In the genomic region with DNA sequence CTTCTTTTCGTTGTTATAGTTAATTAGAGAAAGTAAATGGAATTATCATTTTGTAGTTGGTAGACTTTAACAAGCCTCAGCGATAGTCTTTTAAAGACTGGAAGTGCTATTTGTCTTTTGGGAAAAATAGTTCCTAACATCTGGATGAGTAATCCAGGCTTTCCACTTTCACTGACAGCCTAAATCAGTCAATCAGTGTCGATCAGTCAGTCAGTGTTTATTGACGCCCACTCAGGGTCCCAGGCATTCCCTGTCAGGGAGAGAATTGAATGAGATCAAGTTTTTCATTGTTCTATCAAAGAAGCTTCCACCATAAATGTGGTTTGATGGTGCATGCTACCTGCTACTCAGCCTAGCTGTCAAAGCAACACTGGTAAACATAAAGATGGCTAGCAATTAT, we compare ENCODE assay signal across 12 cellular contexts. TPM values are rescaled to one million over a fixed set of nuclear protein-coding genes. Genes with fewer than 3 reads are reported as not detected.
DNase-seq lines count a peak whose midpoint lies in the region; ATAC-seq and TF ChIP-seq lines count a peak whose summit lies in the region.
"Had no signal": no experiment of that assay in that cellular context is flagged by ENCODE, and none has a peak within 500 bp of the region (broad histone marks: within the 10 kb centered on the region; RNA-seq: fewer than 3 reads in every experiment).

No MANE protein-coding gene starts in this region.

- H3K9me2 ChIP-seq in SK-N-SH: no peaks in the 10 kb centered on the region

- 43% methylated on average over 4 of the region's 4 CpGs for WGBS in SK-N-SH (ENCODE audit: low lambda C conversion rate)
- WGBS in tibial nerve, 2 donors: 25 to 30% methylated on average over 4 of the region's 4 CpGs

- H3K9me3 Mint-ChIP-seq in chondrocyte (ENCODE audit: low read depth) (no peaks in the 10 kb centered on the region), Calu3 (ENCODE audit: low read depth, unreplicated experiment) (no peaks in the 10 kb centered on the region)

- DNase-seq in SK-N-SH: no peak
- no peak for DNase-seq in chondrocyte (ENCODE audit: low spot score)
- no peak for DNase-seq in tibial nerve (ENCODE audit: low spot score in 2 of 2)
- DNase-seq in Calu3: no peak
- DNase-seq: 8988T, NCI-H1417, occipital lobe, T1000 had no signal

- BruUV-seq in Calu3 (replicated peaks; lab: Mats Ljungman, UMichigan): no TSS peak

- POLR2A ChIA-PET in SK-N-SH (lab: Yijun Ruan, JAX): no interaction called here

- intact Hi-C loops in Calu3 (cut with micrococcal nuclease; ENCODE audit: unreplicated experiment): loop anchor here (10.0 kb wide), 1 partner anchor 103 kb away; no protein-coding TSS in a partner anchor

- H2AFZ ChIP-seq in SK-N-SH (ENCODE audit: low read depth): no peak overlapping the region

- H3K27me3 Mint-ChIP-seq in chondrocyte (ENCODE audit: low read depth) (no peaks in the 10 kb centered on the region), Calu3 (ENCODE audit: unreplicated experiment) (no peaks in the 10 kb centered on the region)

- peak overlapping the region; percentile 94; the same call in 1 of the 2 replicates for H3K9ac ChIP-seq in SK-N-SH
- H3K9ac ChIP-seq in mucosa of stomach (ENCODE audit: low read length): peak overlapping the region; percentile 85

- H3K27me3 ChIP-seq in SK-N-SH (ENCODE audit: insufficient read depth): no peaks in the 10 kb centered on the region
- no peaks in the 10 kb centered on the region for H3K27me3 ChIP-seq in mucosa of stomach (ENCODE audit: control insufficient read depth, insufficient read depth, low read length)
- H3K27me3 ChIP-seq in tibial nerve: no peaks in the 10 kb centered on the region

- H3K36me3 Mint-ChIP-seq in chondrocyte (ENCODE audit: low read depth) (no peaks in the 10 kb centered on the region), Calu3 (ENCODE audit: insufficient read depth, unreplicated experiment) (peaks cover 24% of the 10 kb centered on the region)

- H3K36me3 ChIP-seq in SK-N-SH (replicated peaks in 1 of 2; ENCODE audit: control insufficient read depth in 1 of 2, insufficient read depth in 2 of 2, low read length in 1 of 2): peaks cover 0 to 12% of the 10 kb centered on the region in 2 experiments
- H3K36me3 ChIP-seq in mucosa of stomach (ENCODE audit: control insufficient read depth, insufficient read depth, low read length): no peaks in the 10 kb centered on the region
- H3K36me3 ChIP-seq in tibial nerve: no peaks in the 10 kb centered on the region

- TF ChIP-seq CTCF in SK-N-SH (IDR thresholded peaks at IDR 0.05) (no peak), chondrocyte (IDR thresholded peaks at IDR 0.05) (no peak), tibial nerve (IDR thresholded peaks at IDR 0.05) (no peak), Calu3 (IDR thresholded peaks at IDR 0.05; ENCODE audit: unreplicated experiment) (no peak)

- peak overlapping the region; percentile 79 for H3K4me2 ChIP-seq in SK-N-SH

- H3K4me3 ChIP-seq in SK-N-SH (ENCODE audit: low read depth in 2 of 2, low read length in 1 of 2): peak overlapping the region; percentile 73 to 77; a peak in 3 of 4 replicates
- no peak overlapping the region for H3K4me3 ChIP-seq in mucosa of stomach (ENCODE audit: low read length)
- H3K4me3 ChIP-seq in tibial nerve: peak overlapping the region in 3 of 4 donors; percentile 15 to 66 (median 16)

- H3K4me1 ChIP-seq in SK-N-SH (ENCODE audit: control insufficient read depth in 1 of 2, insufficient read depth in 2 of 2, low read depth in 1 of 2, low read length in 1 of 2) (peaks cover 42 to 46% of the 10 kb centered on the region in 2 experiments), mucosa of stomach (ENCODE audit: control insufficient read depth, insufficient read depth, low read length) (peaks cover 28% of the 10 kb centered on the region), tibial nerve (peaks cover 0 to 86% (median 37%) of the 10 kb centered on the region in 4 donors)

- TF ChIP-seq POLR2A in tibial nerve (IDR thresholded peaks at IDR 0.05): no peak

- peak overlapping the region; percentile 100 for H3K27ac Mint-ChIP-seq in chondrocyte (ENCODE audit: unreplicated experiment)
- H3K27ac Mint-ChIP-seq in Calu3 (ENCODE audit: unreplicated experiment): no peak overlapping the region

- TF ChIP-seq EP300 in SK-N-SH (IDR thresholded peaks at IDR 0.05; ENCODE audit: borderline replicate concordance in 1 of 2, low read depth in 1 of 2, low read length in 1 of 2): no peak
- no peak for TF ChIP-seq EP300 in tibial nerve (IDR thresholded peaks at IDR 0.05)

- TF ChIP-seq RAD21 in SK-N-SH (IDR thresholded peaks at IDR 0.05; ENCODE audit: low read length): no peak

- H3K4me3 Mint-ChIP-seq in chondrocyte (ENCODE audit: unreplicated experiment) (peak overlapping the region; percentile 97), Calu3 (ENCODE audit: low read depth, unreplicated experiment) (no peak overlapping the region)

- H3K4me1 Mint-ChIP-seq in chondrocyte (ENCODE audit: low read depth) (peaks cover 74% of the 10 kb centered on the region), Calu3 (ENCODE audit: low read depth, unreplicated experiment) (peaks cover 26% of the 10 kb centered on the region)

- ATAC-seq in SK-N-SH treated with all-trans-retinoic acid at 6 μM for 48 hours (no peak), GM19395 (IDR thresholded peaks at IDR 0.05; ENCODE audit: unreplicated experiment) (no peak), HG03196 (IDR thresholded peaks at IDR 0.05; ENCODE audit: unreplicated experiment) (no peak)

- H4K20me1 ChIP-seq in SK-N-SH (ENCODE audit: insufficient read depth): peaks cover 53% of the 10 kb centered on the region

- H3K27ac ChIP-seq in SK-N-SH (ENCODE audit: low read depth in 2 of 2, low read length in 1 of 2): peak overlapping the region; percentile 84 to 85
- peak overlapping the region in 3 of 4 donors; percentile 87 to 96 (median 94) for H3K27ac ChIP-seq in tibial nerve

- H3K9me3 ChIP-seq in SK-N-SH (no peaks in the 10 kb centered on the region), mucosa of stomach (ENCODE audit: control insufficient read depth, low read length) (no peaks in the 10 kb centered on the region), tibial nerve (no peaks in the 10 kb centered on the region)

- peaks cover 15% of the 10 kb centered on the region for H3F3A ChIP-seq in SK-N-SH (replicated peaks; ENCODE audit: insufficient read depth)

- H3K79me2 ChIP-seq in SK-N-SH (ENCODE audit: insufficient read depth): peaks cover 88% of the 10 kb centered on the region

- CTCF ChIA-PET in SK-N-SH (lab: Yijun Ruan, JAX): interaction anchor here (1.5 to 8.2 kb wide), 3 partner anchors 23 to 32 kb away, joined by 3 to 60 read pairs (median 4); no protein-coding TSS in a partner anchor
- CTCF ChIA-PET in Calu3 (lab: Charles Lee): interaction anchor here (0.7 kb wide), 1 partner anchor 71 kb away, joined by 3 read pairs; no protein-coding TSS in a partner anchor

TF ChIP-seq in SK-N-SH, 30 proteins besides CTCF, POLR2A, EP300 and RAD21:
- TF ChIP-seq, protein P1, sequence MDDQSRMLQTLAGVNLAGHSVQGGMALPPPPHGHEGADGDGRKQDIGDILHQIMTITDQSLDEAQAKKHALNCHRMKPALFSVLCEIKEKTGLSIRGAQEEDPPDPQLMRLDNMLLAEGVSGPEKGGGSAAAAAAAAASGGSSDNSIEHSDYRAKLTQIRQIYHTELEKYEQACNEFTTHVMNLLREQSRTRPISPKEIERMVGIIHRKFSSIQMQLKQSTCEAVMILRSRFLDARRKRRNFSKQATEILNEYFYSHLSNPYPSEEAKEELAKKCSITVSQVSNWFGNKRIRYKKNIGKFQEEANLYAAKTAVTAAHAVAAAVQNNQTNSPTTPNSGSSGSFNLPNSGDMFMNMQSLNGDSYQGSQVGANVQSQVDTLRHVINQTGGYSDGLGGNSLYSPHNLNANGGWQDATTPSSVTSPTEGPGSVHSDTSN (IDR thresholded peaks at IDR 0.05): peak; percentile 65
- no peak for TF ChIP-seq EZH2phosphoT487 (IDR thresholded peaks at IDR 0.05; ENCODE audit: borderline replicate concordance, low read depth)
- TF ChIP-seq POLR2AphosphoS5 (IDR thresholded peaks at IDR 0.05; ENCODE audit: low read depth, low read length): no peak
- TF ChIP-seq GATA2 (CRISPR knock-in tag; IDR thresholded peaks at IDR 0.05): no peak
- TF ChIP-seq JUND (IDR thresholded peaks at IDR 0.05): no peak

TF ChIP-seq in SK-N-SH treated with all-trans-retinoic acid at 6 μM for 48 hours, 23 proteins besides CTCF, POLR2A, EP300 and RAD21 (continues in another document):
- TF ChIP-seq ZC3H10 (CRISPR knock-in tag; IDR thresholded peaks at IDR 0.05): no peak
- TF ChIP-seq PPARA (CRISPR knock-in tag; IDR thresholded peaks at IDR 0.05; ENCODE audit: borderline replicate concordance): no peak
- TF ChIP-seq, protein P2, sequence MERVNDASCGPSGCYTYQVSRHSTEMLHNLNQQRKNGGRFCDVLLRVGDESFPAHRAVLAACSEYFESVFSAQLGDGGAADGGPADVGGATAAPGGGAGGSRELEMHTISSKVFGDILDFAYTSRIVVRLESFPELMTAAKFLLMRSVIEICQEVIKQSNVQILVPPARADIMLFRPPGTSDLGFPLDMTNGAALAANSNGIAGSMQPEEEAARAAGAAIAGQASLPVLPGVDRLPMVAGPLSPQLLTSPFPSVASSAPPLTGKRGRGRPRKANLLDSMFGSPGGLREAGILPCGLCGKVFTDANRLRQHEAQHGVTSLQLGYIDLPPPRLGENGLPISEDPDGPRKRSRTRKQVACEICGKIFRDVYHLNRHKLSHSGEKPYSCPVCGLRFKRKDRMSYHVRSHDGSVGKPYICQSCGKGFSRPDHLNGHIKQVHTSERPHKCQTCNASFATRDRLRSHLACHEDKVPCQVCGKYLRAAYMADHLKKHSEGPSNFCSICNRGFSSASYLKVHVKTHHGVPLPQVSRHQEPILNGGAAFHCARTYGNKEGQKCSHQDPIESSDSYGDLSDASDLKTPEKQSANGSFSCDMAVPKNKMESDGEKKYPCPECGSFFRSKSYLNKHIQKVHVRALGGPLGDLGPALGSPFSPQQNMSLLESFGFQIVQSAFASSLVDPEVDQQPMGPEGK (CRISPR knock-in tag; IDR thresholded peaks at IDR 0.05; ENCODE audit: borderline replicate concordance): no peak
- no peak for TF ChIP-seq ZFP30 (CRISPR knock-in tag; IDR thresholded peaks at IDR 0.05)

RNA-seq across cellular contexts. Expression of a gene that starts 2.6 kb away (rescaled TPM):
- polyA plus RNA-seq in SK-N-SH (2012; rRNA removed): 23.5 and 24.6 TPM in 2 replicates
- 16.8 and 22.1 TPM in 2 replicates for polyA plus RNA-seq in SK-N-SH (2012; cell fraction: cytosol; rRNA removed)
- polyA plus RNA-seq in SK-N-SH (2012; cell fraction: nucleus; rRNA removed): 46.2 and 46.5 TPM in 2 replicates
- total RNA-seq in chondrocyte (73.6 to 93.7 TPM (median 91.5 TPM) in 3 replicates), tibial nerve (100 to 1,000 TPM in 1 of 4 donors, 10 to 100 TPM in 3; 58.0 to 105 (median 78.6) TPM), Calu3 (2022) (29.6 and 30.0 TPM in 2 replicates)

RNA-seq across cellular contexts. Expression of a gene that starts 59.0 kb away (rescaled TPM):
- polyA plus RNA-seq in SK-N-SH (2012; rRNA removed): not detected in 2 replicates
- polyA plus RNA-seq in SK-N-SH (2012; cell fraction: cytosol; rRNA removed): not detected in 2 replicates
- polyA plus RNA-seq in SK-N-SH (2012; cell fraction: nucleus; rRNA removed): not detected in 2 replicates
- total RNA-seq in chondrocyte: not detected in 3 replicates
- total RNA-seq in tibial nerve: not detected
- not detected in 2 replicates for total RNA-seq in Calu3 (2022)
- total RNA-seq: occipital lobe had no signal
